Comparison of ENCODE assay signal across 8 cellular contexts in the genomic region with DNA sequence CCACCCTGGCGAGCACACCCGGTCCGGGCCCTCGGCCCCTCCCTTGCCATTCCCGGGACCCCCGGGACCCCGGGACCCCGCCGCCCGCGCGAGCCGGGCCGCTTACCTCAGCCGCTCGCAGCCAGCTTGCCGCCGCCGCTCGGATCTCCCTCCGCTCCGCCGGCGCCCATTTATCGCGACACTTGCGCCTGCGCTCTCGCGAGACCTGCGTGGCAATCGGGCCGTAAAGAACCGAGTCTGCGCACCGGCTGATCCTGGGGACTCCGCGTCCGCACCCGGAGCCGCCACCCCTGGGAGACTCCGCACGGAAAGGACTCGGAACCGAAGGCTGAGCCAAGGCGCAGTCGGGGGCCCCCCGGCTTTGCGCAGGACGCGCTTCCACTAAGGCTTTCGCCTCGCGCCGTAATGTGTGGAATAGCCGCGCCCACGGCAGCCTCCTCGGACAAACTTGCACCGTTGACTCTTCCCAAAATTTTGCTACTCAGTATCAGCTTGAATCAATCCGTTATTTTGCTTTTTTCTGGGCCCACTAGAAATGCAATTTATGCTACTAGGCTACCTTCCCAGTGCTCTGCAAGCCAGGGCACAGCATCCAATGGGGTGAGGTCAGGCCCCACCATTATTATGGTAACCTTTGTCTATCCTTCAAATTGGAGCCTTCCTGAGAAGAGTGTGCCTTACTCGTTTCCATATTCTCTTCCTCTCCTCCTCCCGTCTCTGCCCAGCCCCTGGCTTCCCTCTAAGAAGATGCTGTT. TPM values are rescaled to one million over a fixed set of nuclear protein-coding genes. Genes with fewer than 3 reads are reported as not detected.
DNase-seq lines count a peak whose midpoint lies in the region; ATAC-seq and TF ChIP-seq lines count a peak whose summit lies in the region.

Gene MAD1L1, minus strand, starts transcription at position 180 of the 755 bp plus-strand sequence. CDS start 2,812 bp downstream, outside the sequence.

- peak within 1 kb of the TSS; percentile 75 for H3K4me3 ChIP-seq in choroid plexus epithelial cell (ENCODE audit: low read depth, low read length)

- peak within 1 kb of the TSS; percentile 83 for H3K4me3 Mint-ChIP-seq in activated CD4-positive, alpha-beta T cell treated with anti-CD3 and anti-CD28 coated beads for 36 hours

- H3K36me3 Mint-ChIP-seq in activated CD4-positive, alpha-beta T cell treated with anti-CD3 and anti-CD28 coated beads for 36 hours (ENCODE audit: low read depth), result peaks cover 37% of the 10 kb centered on the region

- peak; percentile 97 for DNase-seq in AG08396 (ENCODE audit: low spot score)
- DNase-seq in NCI-H510A (lab: John Stamatoyannopoulos, UW), result peak; percentile 85
- DNase-seq in activated CD4-positive, alpha-beta T cell treated with anti-CD3 and anti-CD28 coated beads for 36 hours, result peak; percentile 95
- DNase-seq in choroid plexus epithelial cell (ENCODE audit: low read depth), result peak; percentile 95
- DNase-seq in kidney tubule cell (ENCODE audit: low spot score), result peak; percentile 89
- DNase-seq in stimulated activated CD4-positive, alpha-beta T cell treated with anti-CD3 and anti-CD28 coated beads, Interleukin-1b, Interleukin-23, amount 100 ng/mL, for 1 hour (ENCODE audit: low read depth in 2 of 2), result peak; percentile 74 to 75

- intact Hi-C loops in activated CD4-positive, alpha-beta T cell treated with anti-CD3 and anti-CD28 coated beads for 36 hours (cut with DNase I, micrococcal nuclease), result loop anchor here (1.0 to 10.0 kb wide), 8 partner anchors 9 to 663 kb away; partner anchors contain the start of genes BRAT1 (in 1 of the 2), CHST12 (in 1 of the 2), EIF3B (in 1 of the 2) and MRM2 (in 1 of the 2)

- peaks cover 26% of the 10 kb centered on the region for H3K4me1 Mint-ChIP-seq in activated CD4-positive, alpha-beta T cell treated with anti-CD3 and anti-CD28 coated beads for 36 hours

- CTCF ChIA-PET in activated CD4-positive, alpha-beta T cell treated with anti-CD3 and anti-CD28 coated beads for 36 hours (lab: Charles Lee), result interaction anchor here (0.6 to 1.2 kb wide), 4 partner anchors 29 to 321 kb away, joined by 3 to 6 read pairs (median 4); no protein-coding TSS in a partner anchor

- peak within 1 kb of the TSS; percentile 86 for H3K27ac Mint-ChIP-seq in activated CD4-positive, alpha-beta T cell treated with anti-CD3 and anti-CD28 coated beads for 36 hours

- no peaks in the 10 kb centered on the region for H3K9me3 Mint-ChIP-seq in activated CD4-positive, alpha-beta T cell treated with anti-CD3 and anti-CD28 coated beads for 36 hours (ENCODE audit: low read depth)

- H3K27me3 Mint-ChIP-seq in activated CD4-positive, alpha-beta T cell treated with anti-CD3 and anti-CD28 coated beads for 36 hours, result no peaks in the 10 kb centered on the region

- peak; percentile 74 for ATAC-seq in GM19023 (IDR thresholded peaks at IDR 0.05; ENCODE audit: unreplicated experiment)
- ATAC-seq in HG03342 (IDR thresholded peaks at IDR 0.05; ENCODE audit: unreplicated experiment), result peak; percentile 74
- peak; percentile 94 for ATAC-seq in activated CD4-positive, alpha-beta T cell treated with anti-CD3 and anti-CD28 coated beads for 36 hours

- TF ChIP-seq CTCF in choroid plexus epithelial cell (conservative IDR thresholded peaks at IDR 0.05; ENCODE audit: low read depth, low read length), result no peak

- POLR2A ChIA-PET in activated CD4-positive, alpha-beta T cell treated with anti-CD3 and anti-CD28 coated beads for 36 hours (lab: Charles Lee), result interaction anchor here (0.6 to 1.4 kb wide), 2 partner anchors 10 to 149 kb away, joined by 3 to 4 read pairs; no protein-coding TSS in a partner anchor

RNA-seq across cellular contexts. Expression of gene MAD1L1, which starts in this region (rescaled TPM):
- 10 to 100 TPM; 50.2 to 61.7 TPM for total RNA-seq in activated CD4-positive, alpha-beta T cell treated with anti-CD3 and anti-CD28 coated beads for 36 hours

Comparison
In these comparisons a context has a peak if more than half of its experiments do, and no peak if none do; other contexts are left out.
1. Peak in every context shown above with its lines: DNase-seq, ATAC-seq and H3K4me3 ChIP-seq.